In the genomic region with DNA sequence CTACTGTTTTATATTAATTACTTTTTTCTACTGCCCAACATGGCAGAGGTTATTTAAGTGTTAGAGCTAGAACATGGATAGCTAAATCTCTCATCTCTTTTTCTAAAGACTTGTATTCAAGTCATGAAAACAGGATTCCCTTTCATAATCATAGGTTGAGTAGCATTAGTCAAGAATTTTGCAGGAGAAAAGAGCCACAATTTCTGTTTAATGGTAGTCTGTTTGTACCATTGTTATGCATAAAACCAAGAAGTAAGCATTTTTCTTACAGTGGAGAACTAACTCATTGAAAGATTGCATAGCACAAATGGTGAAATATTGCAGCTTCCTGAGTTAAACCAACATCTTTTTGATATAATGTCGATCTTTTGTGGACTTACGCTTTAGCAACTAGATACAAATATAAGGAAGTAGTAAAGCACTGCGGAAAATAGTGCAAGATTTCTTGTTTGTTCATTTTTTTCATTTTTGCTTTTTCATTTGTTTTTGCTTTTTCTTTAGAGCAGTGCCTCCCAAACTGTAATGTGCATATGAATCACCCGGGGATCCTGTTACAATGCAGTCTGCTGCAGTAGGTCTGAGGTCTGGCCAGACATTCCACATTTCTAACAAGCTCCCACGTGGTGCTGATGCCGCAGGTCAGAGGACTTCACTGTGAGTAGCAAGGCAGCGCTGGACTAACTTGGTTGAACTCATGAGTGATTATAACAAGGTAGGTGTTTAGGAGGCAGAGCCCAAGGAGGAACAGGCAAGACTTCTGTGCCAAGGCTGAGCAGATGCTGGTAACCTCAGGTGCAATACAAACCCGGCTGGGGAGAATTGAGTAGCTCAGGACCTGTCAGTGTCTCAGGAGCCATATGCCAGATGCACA, we compare ENCODE assay signal across 9 cellular contexts. TPM values are rescaled to one million over a fixed set of nuclear protein-coding genes. Genes with fewer than 3 reads are reported as not detected.
DNase-seq lines count a peak whose midpoint lies in the region; ATAC-seq and TF ChIP-seq lines count a peak whose summit lies in the region.
"Had no signal": no experiment of that assay in that cellular context is flagged by ENCODE, and none has a peak within 500 bp of the region (broad histone marks: within the 10 kb centered on the region; RNA-seq: fewer than 3 reads in every experiment).

No MANE protein-coding gene starts in this region.

- peak overlapping the region; percentile 75 to 79 for H3K4me3 Mint-ChIP-seq in activated T-cell treated with anti-CD3 and anti-CD28 coated beads, Interleukin-2, amount 50 U/mL, for 72 hours

- no peak overlapping the region for H3K27ac Mint-ChIP-seq in activated T-cell treated with anti-CD3 and anti-CD28 coated beads, Interleukin-2, amount 50 U/mL, for 72 hours

- H3K27ac ChIP-seq in hepatocyte (no peak overlapping the region), upper lobe of left lung (peak overlapping the region in 1 of 4 donors; percentile 57), vagina (no peak overlapping the region)

- H3K4me2 ChIP-seq in hepatocyte, result peak overlapping the region; percentile 27

- peak in 1 of 2 donors; percentile 10 for ATAC-seq in activated T-cell treated with anti-CD3 and anti-CD28 coated beads, Interleukin-2, amount 50 U/mL, for 72 hours (replicated peaks in 1 of 2)
- peak; percentile 74 to 78 for ATAC-seq in upper lobe of left lung (ENCODE audit: low FRiP score in 2 of 2)
- no peak for ATAC-seq in GM19467 (IDR thresholded peaks at IDR 0.05; ENCODE audit: unreplicated experiment)

- TF ChIP-seq POLR2A in upper lobe of left lung (IDR thresholded peaks at IDR 0.05), result no peak
- TF ChIP-seq POLR2A in vagina (IDR thresholded peaks at IDR 0.05), result no peak

- no peaks in the 10 kb centered on the region for H3K9me3 Mint-ChIP-seq in activated T-cell treated with anti-CD3 and anti-CD28 coated beads, Interleukin-2, amount 50 U/mL, for 72 hours

- peaks cover 30% of the 10 kb centered on the region for H3K27me3 ChIP-seq in hepatocyte
- no peaks in the 10 kb centered on the region for H3K27me3 ChIP-seq in upper lobe of left lung
- no peaks in the 10 kb centered on the region for H3K27me3 ChIP-seq in vagina

- no peak overlapping the region for H2AFZ ChIP-seq in hepatocyte

- no peaks in the 10 kb centered on the region for H3K36me3 Mint-ChIP-seq in activated T-cell treated with anti-CD3 and anti-CD28 coated beads, Interleukin-2, amount 50 U/mL, for 72 hours (ENCODE audit: insufficient read depth in 2 of 2)

- TF ChIP-seq CTCF in hepatocyte (IDR thresholded peaks at IDR 0.05; ENCODE audit: poor library complexity), result no peak
- no peak for TF ChIP-seq CTCF in upper lobe of left lung (IDR thresholded peaks at IDR 0.05)
- no peak for TF ChIP-seq CTCF in vagina (IDR thresholded peaks at IDR 0.05)

- no peak for TF ChIP-seq EP300 in upper lobe of left lung (IDR thresholded peaks at IDR 0.05)

- no peaks in the 10 kb centered on the region for H4K20me1 ChIP-seq in hepatocyte (ENCODE audit: insufficient read depth, poor library complexity, severe bottlenecking)

- H3K4me1 ChIP-seq in hepatocyte (ENCODE audit: insufficient read depth) (peaks cover 3% of the 10 kb centered on the region), upper lobe of left lung (peaks cover 0 to 17% (median 7%) of the 10 kb centered on the region in 4 donors), vagina (peaks cover 12% of the 10 kb centered on the region)

- H3K79me2 ChIP-seq in hepatocyte, result no peaks in the 10 kb centered on the region

- H3K4me3 ChIP-seq in hepatocyte (no peak overlapping the region), upper lobe of left lung (no peak overlapping the region), vagina (no peak overlapping the region)

- intact Hi-C loops in vagina (cut with DNase I), result no loop called here

- H3K9me2 ChIP-seq in hepatocyte (replicated peaks; ENCODE audit: insufficient read depth), result no peaks in the 10 kb centered on the region

- DNase-seq in activated T-cell treated with anti-CD3 and anti-CD28 coated beads, Interleukin-2, amount 50 U/mL, for 72 hours, result peak in 1 of 2 donors; percentile 5
- no peak for DNase-seq in activated T-cell treated with anti-CD3 and anti-CD28 coated beads for 4 hours
- DNase-seq in SW480 (ENCODE audit: low spot score), result peak; percentile 81
- peak; percentile 63 for DNase-seq in hepatocyte (ENCODE audit: low spot score)
- DNase-seq in upper lobe of left lung, result peak in 1 of 2 donors; percentile 40
- no peak for DNase-seq in mucosa of gallbladder (ENCODE audit: low spot score)
- DNase-seq in vagina (ENCODE audit: extremely low spot score in 2 of 2), result no peak
- DNase-seq: small intestine had no signal

- H3K9me3 ChIP-seq in hepatocyte (ENCODE audit: low read depth) (no peaks in the 10 kb centered on the region), upper lobe of left lung (no peaks in the 10 kb centered on the region), vagina (no peaks in the 10 kb centered on the region)

- no peaks in the 10 kb centered on the region for H3K27me3 Mint-ChIP-seq in activated T-cell treated with anti-CD3 and anti-CD28 coated beads, Interleukin-2, amount 50 U/mL, for 72 hours (ENCODE audit: low read depth)

- 23% methylated on average over 8 of the region's 8 CpGs for WGBS in hepatocyte (ENCODE audit: low lambda C conversion rate, missing lambda C conversion rate)
- WGBS in upper lobe of left lung, 2 donors, result 40 to 55% methylated on average over 8 of the region's 8 CpGs

- peaks cover 82% of the 10 kb centered on the region for H3K4me1 Mint-ChIP-seq in activated T-cell treated with anti-CD3 and anti-CD28 coated beads, Interleukin-2, amount 50 U/mL, for 72 hours (ENCODE audit: low read depth)

- H3K36me3 ChIP-seq in hepatocyte (replicated peaks; ENCODE audit: insufficient read depth, low read depth) (no peaks in the 10 kb centered on the region), upper lobe of left lung (no peaks in the 10 kb centered on the region), vagina (no peaks in the 10 kb centered on the region)

RNA-seq across cellular contexts. Expression of a gene that starts 4.6 kb away (rescaled TPM):
- total RNA-seq in activated T-cell treated with anti-CD3 and anti-CD28 coated beads, Interleukin-2, amount 50 U/mL, for 72 hours, result 100 to 1,000 TPM; 713 to 736 TPM
- total RNA-seq in hepatocyte, result 19.7 and 21.8 TPM in 2 replicates
- polyA plus RNA-seq in hepatocyte, result 6.6 and 6.7 TPM in 2 replicates
- 100 to 1,000 TPM in 1 of 6 donors, 10 to 100 TPM in 5; 29.3 to 107 (median 79.0) TPM for total RNA-seq in upper lobe of left lung
- 39.4 TPM for total RNA-seq in mucosa of gallbladder
- 51.6 TPM for total RNA-seq in vagina

Comparison
In these comparisons a context has a peak if more than half of its experiments do, and no peak if none do; other contexts are left out.
1. DNase-seq: peak in SW480 (single experiment) and hepatocyte (single experiment); none in activated T-cell treated with anti-CD3 and anti-CD28 coated beads for 4 hours (single experiment), mucosa of gallbladder (single experiment) and vagina (0 of 2).
2. RNA of a gene that starts 4.6 kb away (total RNA-seq): 713 to 736 TPM in activated T-cell treated with anti-CD3 and anti-CD28 coated beads, Interleukin-2, amount 50 U/mL, for 72 hours; 29.3 to 107 TPM in upper lobe of left lung, 51.6 TPM in vagina (single experiment), 39.4 TPM in mucosa of gallbladder (single experiment) and 19.7 to 21.8 TPM in hepatocyte; every median in the first group is over 4 times any median in the second.